In genomic region chr3:156218353-156218744, GRCh38 we compare ENCODE assay signal across 16 cellular contexts.
DNase-seq lines count a peak whose midpoint lies in the region; ATAC-seq and TF ChIP-seq lines count a peak whose summit lies in the region.
"Had no signal": no experiment of that assay in that cellular context is flagged by ENCODE, and none has a peak within 500 bp of the region (broad histone marks: within the 10 kb centered on the region; RNA-seq: fewer than 3 reads in every experiment).

No MANE protein-coding gene starts in this region.

- H3K23ac ChIP-seq in trophoblast cell (ENCODE audit: low read length), result no peak overlapping the region

- H2AFZ ChIP-seq in mammary epithelial cell (ENCODE audit: low read depth, low read length) (peak overlapping the region; percentile 53), trophoblast cell (ENCODE audit: insufficient read depth, low read length, poor library complexity) (no peak overlapping the region)

- no peak overlapping the region for H2BK5ac ChIP-seq in trophoblast cell (ENCODE audit: low read depth, low read length, poor library complexity)

- 51% methylated on average over 3 of the region's 3 CpGs for WGBS in mammary epithelial cell (ENCODE audit: low coverage, missing lambda C conversion rate)
- WGBS in trophoblast cell (ENCODE audit: extremely low coverage, insufficient coverage, insufficient read length), result no CpG with 5 or more reads among the region's 3 CpGs

- H2BK120ac ChIP-seq in trophoblast cell (ENCODE audit: insufficient read depth, low read length, poor library complexity), result no peak overlapping the region

- H3K9me3 ChIP-seq in mammary epithelial cell (replicated peaks; ENCODE audit: insufficient read depth, low read length) (peaks cover 2% of the 10 kb centered on the region), trophoblast cell (ENCODE audit: insufficient read depth, low read depth, low read length) (no peaks in the 10 kb centered on the region)
- H3K9me3 ChIP-seq: pancreas, thoracic aorta had no signal

- H3K27ac ChIP-seq in mammary epithelial cell (ENCODE audit: insufficient read depth, low read depth, low read length), result no peak overlapping the region
- H3K27ac ChIP-seq in trophoblast cell (ENCODE audit: low read depth, low read length), result no peak overlapping the region
- H3K27ac ChIP-seq: 22Rv1, pancreas, thoracic aorta had no signal

- H3K18ac ChIP-seq in trophoblast cell (ENCODE audit: low read length), result no peak overlapping the region

- no peak overlapping the region for H2BK12ac ChIP-seq in trophoblast cell (ENCODE audit: low read length)

- no peaks in the 10 kb centered on the region for H3K27me3 ChIP-seq in mammary epithelial cell (ENCODE audit: insufficient read depth, low read length)
- H3K27me3 ChIP-seq in trophoblast cell (ENCODE audit: insufficient read depth, low read length), result no peaks in the 10 kb centered on the region
- H3K27me3 ChIP-seq: pancreas had no signal

- H3K4ac ChIP-seq in trophoblast cell (ENCODE audit: low read depth, low read length), result no peak overlapping the region

- H3K9ac ChIP-seq in mammary epithelial cell (ENCODE audit: insufficient read depth, low read length) (no peak overlapping the region), trophoblast cell (ENCODE audit: low read length) (no peak overlapping the region)

- H3K79me1 ChIP-seq in trophoblast cell (ENCODE audit: low read length), result no peaks in the 10 kb centered on the region

- no peak overlapping the region for H4K8ac ChIP-seq in trophoblast cell (ENCODE audit: low read depth, low read length)

- DNase-seq in NCI-H2081 (lab: John Stamatoyannopoulos, UW) (peak; percentile 27 to 57), NCI-H2081 treated with DMSO at 0.1 percent for 48 hours (lab: John Stamatoyannopoulos, UW) (no peak), NCI-H345 (lab: John Stamatoyannopoulos, UW) (peak; percentile 81), mammary epithelial cell (peak; percentile 60), trophoblast cell (peak; percentile 72 to 89), islet precursor cell (no peak), NCI-H146 treated with DMSO at 0.1 percent for 48 hours (lab: John Stamatoyannopoulos, UW; ENCODE audit: unreplicated experiment) (no peak)
- DNase-seq: activated B cell treated with CpG ODN at 0.5 μM for 24 hours; activated naive CD8-positive, alpha-beta T cell treated with anti-CD3 and anti-CD28 coated beads, Interleukin-2, amount 10 ng/mL, durations not matched to agents 7 days and 5 days; CD4-positive, alpha-beta T cell; pancreas; stimulated activated CD4-positive, alpha-beta T cell treated with anti-CD3 and anti-CD28 coated beads, Interleukin-15, amount 100 ng/mL, for 24 hours had no signal

- dilution Hi-C loops in mammary epithelial cell (cut with HindIII; ENCODE audit: low sequenced_read_pairs), result no loop called here

- BruUV-seq in mammary epithelial cell (replicated peaks; lab: Mats Ljungman, UMichigan), result no TSS peak

- no peak for TF ChIP-seq CTCF in mammary epithelial cell (conservative IDR thresholded peaks at IDR 0.05 in 1 of 2, IDR thresholded peaks at IDR 0.05 in 1 of 2; ENCODE audit: extremely low read depth in 1 of 2, insufficient read depth in 1 of 2, low read depth in 1 of 2, low read length in 2 of 2)

- H3K79me2 ChIP-seq in mammary epithelial cell (ENCODE audit: insufficient read depth, low read length) (no peaks in the 10 kb centered on the region), trophoblast cell (ENCODE audit: control insufficient read depth, insufficient read depth, low read length, poor library complexity) (no peaks in the 10 kb centered on the region)

- H4K12ac ChIP-seq in trophoblast cell (ENCODE audit: low read depth, low read length), result no peak overlapping the region

- H4K91ac ChIP-seq in trophoblast cell (ENCODE audit: low read depth, low read length), result no peak overlapping the region

- H3K4me1 ChIP-seq in mammary epithelial cell (ENCODE audit: insufficient read depth, low read length), result peaks cover 4% of the 10 kb centered on the region
- H3K4me1 ChIP-seq in trophoblast cell (ENCODE audit: control insufficient read depth in 1 of 2, insufficient read depth in 2 of 2, low read length in 2 of 2), result peaks cover 7% of the 10 kb centered on the region in 2 experiments
- H3K4me1 ChIP-seq: pancreas had no signal

- ATAC-seq in HG02870 (IDR thresholded peaks at IDR 0.05; ENCODE audit: unreplicated experiment), result no peak
- ATAC-seq: HCT116, pancreas had no signal

- no peaks in the 10 kb centered on the region for H4K20me1 ChIP-seq in mammary epithelial cell (ENCODE audit: insufficient read depth, low read length)

- no peaks in the 10 kb centered on the region for H3K36me3 ChIP-seq in mammary epithelial cell (ENCODE audit: insufficient read depth, low read length)
- no peaks in the 10 kb centered on the region for H3K36me3 ChIP-seq in trophoblast cell (ENCODE audit: control insufficient read depth in 1 of 2, insufficient read depth in 2 of 2, low read length in 2 of 2)
- H3K36me3 ChIP-seq: pancreas, thoracic aorta had no signal

- in situ Hi-C loops in mammary epithelial cell (cut with MboI; ENCODE audit: low sequenced_read_pairs in 2 of 2), result no loop called here

- intact Hi-C loops in mammary epithelial cell (cut with micrococcal nuclease), result no loop called here

- CTCF ChIA-PET in mammary epithelial cell (lab: Charles Lee; ENCODE audit: low non-redundant PET), result no interaction called here

- H3K14ac ChIP-seq in trophoblast cell (ENCODE audit: low read length), result no peak overlapping the region

- peak overlapping the region; percentile 34 for H3K4me2 ChIP-seq in mammary epithelial cell (ENCODE audit: insufficient read depth, low read depth, low read length)
- peak overlapping the region; percentile 16 for H3K4me2 ChIP-seq in trophoblast cell (ENCODE audit: low read length)

- H3K4me3 ChIP-seq in mammary epithelial cell (replicated peaks in 1 of 3; ENCODE audit: insufficient read depth in 1 of 3, low read depth in 2 of 3, low read length in 3 of 3) (no peak overlapping the region), trophoblast cell (ENCODE audit: low read depth, low read length) (no peak overlapping the region)
- H3K4me3 ChIP-seq: pancreas, thoracic aorta had no signal

- H2AK5ac ChIP-seq in trophoblast cell (ENCODE audit: low read length), result no peak overlapping the region

Comparison
In these comparisons a context has a peak if more than half of its experiments do, and no peak if none do; other contexts are left out.
1. DNase-seq: peak in NCI-H2081 (2 of 2), NCI-H345 (single experiment), mammary epithelial cell (single experiment) and trophoblast cell (2 of 2); none in NCI-H2081 treated with DMSO at 0.1 percent for 48 hours (single experiment), islet precursor cell (single experiment) and NCI-H146 treated with DMSO at 0.1 percent for 48 hours (single experiment).